ENCODE assay signal across 16 cellular contexts in the genomic region with DNA sequence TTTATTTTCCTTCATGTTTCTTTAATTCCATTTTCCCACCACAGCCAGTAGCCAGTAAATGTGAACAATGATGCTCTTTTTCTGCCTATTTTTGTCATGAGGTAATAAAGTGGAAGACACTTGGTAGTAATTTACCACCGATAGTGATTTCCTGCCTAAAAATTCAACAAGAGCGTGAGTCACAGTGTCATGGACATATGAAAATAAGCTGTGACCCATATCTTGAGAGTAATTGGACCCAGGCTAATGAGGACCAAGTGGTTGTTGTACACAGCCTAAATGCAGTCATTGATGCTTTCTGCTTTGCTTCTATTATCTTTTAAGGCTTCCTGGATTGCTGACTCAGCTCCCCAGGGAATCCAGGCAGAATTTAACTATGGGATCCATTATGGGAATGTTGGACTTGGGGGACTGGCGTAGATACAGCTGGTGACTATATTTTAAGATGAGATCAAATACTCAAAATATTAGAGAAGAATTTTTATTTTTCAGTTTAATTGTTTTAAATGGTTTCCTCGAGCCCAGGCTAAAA.
DNase-seq lines count a peak whose midpoint lies in the region; ATAC-seq and TF ChIP-seq lines count a peak whose summit lies in the region.
"Had no signal": no experiment of that assay in that cellular context is flagged by ENCODE, and none has a peak within 500 bp of the region (broad histone marks: within the 10 kb centered on the region; RNA-seq: fewer than 3 reads in every experiment).

No MANE protein-coding gene starts in this region.

- H3K27me3 ChIP-seq in right cardiac atrium (ENCODE audit: control insufficient read depth, insufficient read depth) (no peaks in the 10 kb centered on the region), HAP-1 (ENCODE audit: low read depth) (no peaks in the 10 kb centered on the region)
- H3K27me3 ChIP-seq: SJCRH30 had no signal

- intact Hi-C loops in right cardiac atrium (cut with DNase I), result no loop called here

- no peaks in the 10 kb centered on the region for H3K4me1 ChIP-seq in right cardiac atrium (ENCODE audit: control insufficient read depth, insufficient read depth, low read length)
- no peaks in the 10 kb centered on the region for H3K4me1 ChIP-seq in HAP-1
- H3K4me1 ChIP-seq: SJCRH30 had no signal

- H3K9me3 Mint-ChIP-seq in type B pancreatic cell, result no peaks in the 10 kb centered on the region

- no peak overlapping the region for H3K27ac ChIP-seq in right cardiac atrium (ENCODE audit: low read length)
- H3K27ac ChIP-seq: 22Rv1, RWPE1, SJCRH30 had no signal

- H3K9me3 ChIP-seq in right cardiac atrium (ENCODE audit: control insufficient read depth, low read length) (no peaks in the 10 kb centered on the region), HAP-1 (no peaks in the 10 kb centered on the region)
- H3K9me3 ChIP-seq: SJCRH30 had no signal

- H3K4me3 ChIP-seq in choroid plexus epithelial cell (ENCODE audit: low read depth, low read length) (no peak overlapping the region), right cardiac atrium (ENCODE audit: low read length) (no peak overlapping the region), HAP-1 (no peak overlapping the region)
- H3K4me3 ChIP-seq: SJCRH30 had no signal

- peak overlapping the region; percentile 21 for H3K27ac Mint-ChIP-seq in type B pancreatic cell

- H3K36me3 Mint-ChIP-seq in type B pancreatic cell, result no peaks in the 10 kb centered on the region

- peak; percentile 15 for DNase-seq in DMS53 (lab: John Stamatoyannopoulos, UW)
- no peak for DNase-seq in DMS53 treated with DMSO at 0.1 percent for 48 hours (lab: John Stamatoyannopoulos, UW; ENCODE audit: unreplicated experiment)
- peak; percentile 66 for DNase-seq in NCI-H748 treated with DMSO at 0.1 percent for 48 hours (lab: John Stamatoyannopoulos, UW)
- peak; percentile 7 for DNase-seq in choroid plexus epithelial cell (ENCODE audit: low read depth)
- DNase-seq in type B pancreatic cell (ENCODE audit: extremely low spot score, unreplicated experiment), result no peak
- no peak for DNase-seq in right cardiac atrium
- DNase-seq in HAP-1 (ENCODE audit: low spot score in 2 of 2), result no peak
- DNase-seq: C1 segment of cervical spinal cord, COR-L47, DMS153, NCI-H2107, OCI-M1, SJCRH30 had no signal

- H3K36me3 ChIP-seq in HAP-1 (replicated peaks), result no peaks in the 10 kb centered on the region
- H3K36me3 ChIP-seq: SJCRH30 had no signal

- H3K4me1 Mint-ChIP-seq in type B pancreatic cell (ENCODE audit: unreplicated experiment), result peaks cover 10% of the 10 kb centered on the region

- H3K27me3 Mint-ChIP-seq in type B pancreatic cell, result peaks cover 4% of the 10 kb centered on the region

- ATAC-seq in right cardiac atrium (no peak), HG02610 (IDR thresholded peaks at IDR 0.05; ENCODE audit: unreplicated experiment) (no peak)

- WGBS in right cardiac atrium, result 54% methylated on average over 4 of the region's 4 CpGs

- in situ Hi-C loops in HAP-1 (cut with MboI; ENCODE audit: low sequenced_read_pairs), result no loop called here

- H3K4me3 Mint-ChIP-seq in type B pancreatic cell, result no peak overlapping the region

- TF ChIP-seq CTCF in choroid plexus epithelial cell (conservative IDR thresholded peaks at IDR 0.05; ENCODE audit: low read depth, low read length), result no peak
- TF ChIP-seq CTCF in type B pancreatic cell (conservative IDR thresholded peaks at IDR 0.05), result no peak

Comparison
In these comparisons a context has a peak if more than half of its experiments do, and no peak if none do; other contexts are left out.
1. DNase-seq: peak in DMS53 (single experiment), NCI-H748 treated with DMSO at 0.1 percent for 48 hours (single experiment) and choroid plexus epithelial cell (single experiment); none in DMS53 treated with DMSO at 0.1 percent for 48 hours (single experiment), type B pancreatic cell (single experiment), right cardiac atrium (0 of 3) and HAP-1 (0 of 2).